8 cellular contexts compared by ENCODE assay signal in genomic region chr9:37486256-37486615, GRCh38. TPM values are rescaled to one million over a fixed set of nuclear protein-coding genes. Genes with fewer than 3 reads are reported as not detected.
DNase-seq lines count a peak whose midpoint lies in the region; ATAC-seq and TF ChIP-seq lines count a peak whose summit lies in the region.

No MANE protein-coding gene starts in this region.

- H3K4me3 ChIP-seq in BE2C (ENCODE audit: low read depth, low read length) (peak overlapping the region; percentile 97), LNCaP clone FGC (ENCODE audit: low read depth, low read length) (peak overlapping the region; percentile 92), dorsolateral prefrontal cortex (peak overlapping the region; percentile 57 to 97 (median 83))

- intact Hi-C loops in dorsolateral prefrontal cortex (cut with DNase I), result loop anchor here in 1 of 2 donors (5.0 kb wide), 2 partner anchors 91 to 416 kb away; partner anchors contain the start of genes FBXO10 and SLC25A51
- intact Hi-C loops in natural killer cell (cut with micrococcal nuclease), result loop anchor here (2.0 kb wide), 1 partner anchor 19 kb away; no protein-coding TSS in a partner anchor

- peak overlapping the region; percentile 88 to 96 for H3K27ac Mint-ChIP-seq in natural killer cell

- peaks cover 30% of the 10 kb centered on the region for H3K36me3 ChIP-seq in BE2C

- H3K27me3 Mint-ChIP-seq in natural killer cell (ENCODE audit: low read depth in 2 of 2), result peaks cover 6 to 7% of the 10 kb centered on the region in 2 donors

- no peak for ATAC-seq in natural killer cell
- no peak for ATAC-seq in HG02610 (IDR thresholded peaks at IDR 0.05; ENCODE audit: unreplicated experiment)

- peak overlapping the region in 33 of 59 donors; percentile 1 to 80 (median 46) for H3K27ac ChIP-seq in dorsolateral prefrontal cortex

- H3K9me3 ChIP-seq in BE2C, result no peaks in the 10 kb centered on the region

- H3K4me1 ChIP-seq in BE2C, result peaks cover 3% of the 10 kb centered on the region; the same call in 1 of the 2 replicates

- H3K9me3 Mint-ChIP-seq in natural killer cell, result no peaks in the 10 kb centered on the region

- no peak for DNase-seq in BE2C
- DNase-seq in LNCaP clone FGC (ENCODE audit: low read depth), result no peak
- DNase-seq in dorsolateral prefrontal cortex, result no peak
- no peak for DNase-seq in natural killer cell
- no peak for DNase-seq in activated CD4-positive, CD25-positive, alpha-beta regulatory T cell treated with anti-CD3 and anti-CD28 coated beads, Interleukin-2, amount 50 U/mL, for 72 hours
- DNase-seq in midbrain (lab: John Stamatoyannopoulos, UW), result no peak
- no peak for DNase-seq in occipital lobe (lab: John Stamatoyannopoulos, UW)

- H3K27me3 ChIP-seq in BE2C (no peaks in the 10 kb centered on the region), dorsolateral prefrontal cortex (no peaks in the 10 kb centered on the region)

- peaks cover 31 to 35% of the 10 kb centered on the region in 2 donors for H3K4me1 Mint-ChIP-seq in natural killer cell

- peak overlapping the region; percentile 88 for H3K4me3 Mint-ChIP-seq in natural killer cell

- TF ChIP-seq CTCF in BE2C (IDR thresholded peaks at IDR 0.05; ENCODE audit: low read depth, low read length) (no peak), LNCaP clone FGC (IDR thresholded peaks at IDR 0.05; ENCODE audit: control insufficient read depth, extremely low read depth, insufficient read depth) (no peak), dorsolateral prefrontal cortex (IDR thresholded peaks at IDR 0.05 in 54 of 56, conservative IDR thresholded peaks at IDR 0.05 in 2 of 56; ENCODE audit: low read depth in 1 of 56, partially characterized antibody in 56 of 56) (no peak), natural killer cell (IDR thresholded peaks at IDR 0.05) (no peak)

- peaks cover 10% of the 10 kb centered on the region for H3K36me3 Mint-ChIP-seq in natural killer cell

RNA-seq across cellular contexts. Expression of gene POLR1E, which starts 0.5 kb away (rescaled TPM):
- polyA plus RNA-seq in BE2C (2012; ENCODE audit: insufficient read depth, insufficient read length, low read depth), result 5.7 TPM
- total RNA-seq in dorsolateral prefrontal cortex (10 to 100 TPM; 10.9 to 24.1 (median 16.7) TPM), natural killer cell (10 to 100 TPM; 17.4 to 23.8 (median 17.8) TPM), occipital lobe (46.0 TPM)

RNA-seq across cellular contexts. Expression of gene ZBTB5, which starts 21.0 kb away (rescaled TPM):
- 15.8 TPM for polyA plus RNA-seq in BE2C (2012; ENCODE audit: insufficient read depth, insufficient read length, low read depth)
- total RNA-seq in dorsolateral prefrontal cortex (10 to 100 TPM in 57 of 120 experiments, 1 to 10 TPM in 63; 6.8 to 16.0 (median 10.0) TPM), natural killer cell (10 to 100 TPM; 12.6 to 14.2 (median 13.3) TPM), occipital lobe (22.5 TPM)
